Comparison of ENCODE assay signal across 2 cellular contexts in genomic region chr15:52054858-52055257, GRCh38.
TF ChIP-seq lines count a peak whose summit lies in the region.

No MANE protein-coding gene starts in this region.

TF ChIP-seq in WTC11, 78 proteins besides CTCF, POLR2A, EP300 and RAD21:
- peak; percentile 44; the same call in 1 of the 2 replicates for TF ChIP-seq ZNF121 (CRISPR knock-in tag; IDR thresholded peaks at IDR 0.05)

TF ChIP-seq in HepG2, 621 proteins besides CTCF, POLR2A, EP300 and RAD21:
- TF ChIP-seq ZBTB38 (CRISPR knock-in tag; IDR thresholded peaks at IDR 0.05) (peak; percentile 40; the same call in 1 of the 2 replicates), ZNF121 (CRISPR knock-in tag; IDR thresholded peaks at IDR 0.05) (peak; percentile 85)
- TF ChIP-seq, protein P1, sequence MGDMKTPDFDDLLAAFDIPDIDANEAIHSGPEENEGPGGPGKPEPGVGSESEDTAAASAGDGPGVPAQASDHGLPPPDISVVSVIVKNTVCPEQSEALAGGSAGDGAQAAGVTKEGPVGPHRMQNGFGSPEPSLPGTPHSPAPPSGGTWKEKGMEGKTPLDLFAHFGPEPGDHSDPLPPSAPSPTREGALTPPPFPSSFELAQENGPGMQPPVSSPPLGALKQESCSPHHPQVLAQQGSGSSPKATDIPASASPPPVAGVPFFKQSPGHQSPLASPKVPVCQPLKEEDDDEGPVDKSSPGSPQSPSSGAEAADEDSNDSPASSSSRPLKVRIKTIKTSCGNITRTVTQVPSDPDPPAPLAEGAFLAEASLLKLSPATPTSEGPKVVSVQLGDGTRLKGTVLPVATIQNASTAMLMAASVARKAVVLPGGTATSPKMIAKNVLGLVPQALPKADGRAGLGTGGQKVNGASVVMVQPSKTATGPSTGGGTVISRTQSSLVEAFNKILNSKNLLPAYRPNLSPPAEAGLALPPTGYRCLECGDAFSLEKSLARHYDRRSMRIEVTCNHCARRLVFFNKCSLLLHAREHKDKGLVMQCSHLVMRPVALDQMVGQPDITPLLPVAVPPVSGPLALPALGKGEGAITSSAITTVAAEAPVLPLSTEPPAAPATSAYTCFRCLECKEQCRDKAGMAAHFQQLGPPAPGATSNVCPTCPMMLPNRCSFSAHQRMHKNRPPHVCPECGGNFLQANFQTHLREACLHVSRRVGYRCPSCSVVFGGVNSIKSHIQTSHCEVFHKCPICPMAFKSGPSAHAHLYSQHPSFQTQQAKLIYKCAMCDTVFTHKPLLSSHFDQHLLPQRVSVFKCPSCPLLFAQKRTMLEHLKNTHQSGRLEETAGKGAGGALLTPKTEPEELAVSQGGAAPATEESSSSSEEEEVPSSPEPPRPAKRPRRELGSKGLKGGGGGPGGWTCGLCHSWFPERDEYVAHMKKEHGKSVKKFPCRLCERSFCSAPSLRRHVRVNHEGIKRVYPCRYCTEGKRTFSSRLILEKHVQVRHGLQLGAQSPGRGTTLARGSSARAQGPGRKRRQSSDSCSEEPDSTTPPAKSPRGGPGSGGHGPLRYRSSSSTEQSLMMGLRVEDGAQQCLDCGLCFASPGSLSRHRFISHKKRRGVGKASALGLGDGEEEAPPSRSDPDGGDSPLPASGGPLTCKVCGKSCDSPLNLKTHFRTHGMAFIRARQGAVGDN (CRISPR knock-in tag; IDR thresholded peaks at IDR 0.05) = peak; percentile 29; the same call in 1 of the 2 replicates
- TF ChIP-seq, protein P2, sequence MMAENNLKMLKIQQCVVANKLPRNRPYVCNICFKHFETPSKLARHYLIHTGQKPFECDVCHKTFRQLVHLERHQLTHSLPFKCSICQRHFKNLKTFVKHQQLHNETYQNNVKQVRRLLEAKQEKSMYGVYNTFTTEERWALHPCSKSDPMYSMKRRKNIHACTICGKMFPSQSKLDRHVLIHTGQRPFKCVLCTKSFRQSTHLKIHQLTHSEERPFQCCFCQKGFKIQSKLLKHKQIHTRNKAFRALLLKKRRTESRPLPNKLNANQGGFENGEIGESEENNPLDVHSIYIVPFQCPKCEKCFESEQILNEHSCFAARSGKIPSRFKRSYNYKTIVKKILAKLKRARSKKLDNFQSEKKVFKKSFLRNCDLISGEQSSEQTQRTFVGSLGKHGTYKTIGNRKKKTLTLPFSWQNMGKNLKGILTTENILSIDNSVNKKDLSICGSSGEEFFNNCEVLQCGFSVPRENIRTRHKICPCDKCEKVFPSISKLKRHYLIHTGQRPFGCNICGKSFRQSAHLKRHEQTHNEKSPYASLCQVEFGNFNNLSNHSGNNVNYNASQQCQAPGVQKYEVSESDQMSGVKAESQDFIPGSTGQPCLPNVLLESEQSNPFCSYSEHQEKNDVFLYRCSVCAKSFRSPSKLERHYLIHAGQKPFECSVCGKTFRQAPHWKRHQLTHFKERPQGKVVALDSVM (CRISPR knock-in tag; IDR thresholded peaks at IDR 0.05) = peak; percentile 40; the same call in 1 of the 2 replicates
TF ChIP-seq in HepG2: peak in this region for 4; not testable (repeated sequence) for 617.
